ENCODE assay signal across 8 cellular contexts in genomic region chr10:84329986-84330651, GRCh38. TPM values are rescaled to one million over a fixed set of nuclear protein-coding genes. Genes with fewer than 3 reads are reported as not detected.
DNase-seq lines count a peak whose midpoint lies in the region; ATAC-seq and TF ChIP-seq lines count a peak whose summit lies in the region.

No MANE protein-coding gene starts in this region.

- WGBS in body of pancreas, 2 donors, result 83 to 92% methylated on average over 7 of the region's 7 CpGs

- peak; percentile 41 for DNase-seq in activated CD4-positive, alpha-beta T cell treated with anti-CD3 and anti-CD28 coated beads, Interleukin-2, amount 50 U/mL, for 1 hour
- no peak for DNase-seq in activated CD4-positive, alpha-beta T cell treated with anti-CD3 and anti-CD28 coated beads for 48 hours
- DNase-seq in iris pigment epithelial cell (ENCODE audit: low read depth), result peak; percentile 54
- no peak for DNase-seq in NCI-H748 treated with DMSO at 0.1 percent for 48 hours (lab: John Stamatoyannopoulos, UW)
- DNase-seq in body of pancreas, result no peak
- DNase-seq in AG20443 (ENCODE audit: low spot score), result no peak

- TF ChIP-seq CTCF in body of pancreas (IDR thresholded peaks at IDR 0.05), result no peak

- H3K27ac Mint-ChIP-seq in T-helper 1 cell treated with Interleukin-12 subunit alpha and Interleukin-12 subunit beta and Interleukin-4 antibody, amounts not matched to agents 30 μg/mL and 1 μg/mL, for 36 hours, result peak overlapping the region; percentile 94

- H3K4me1 ChIP-seq in body of pancreas, result peaks cover 22% of the 10 kb centered on the region

- H3K27me3 ChIP-seq in body of pancreas, result no peaks in the 10 kb centered on the region

- peaks cover 46% of the 10 kb centered on the region for H3K4me1 Mint-ChIP-seq in T-helper 1 cell treated with Interleukin-12 subunit alpha and Interleukin-12 subunit beta and Interleukin-4 antibody, amounts not matched to agents 30 μg/mL and 1 μg/mL, for 36 hours (ENCODE audit: low read depth)

- H3K36me3 Mint-ChIP-seq in T-helper 1 cell treated with Interleukin-12 subunit alpha and Interleukin-12 subunit beta and Interleukin-4 antibody, amounts not matched to agents 30 μg/mL and 1 μg/mL, for 36 hours (ENCODE audit: low read depth), result peaks cover 6% of the 10 kb centered on the region

- no peaks in the 10 kb centered on the region for H3K9me3 ChIP-seq in body of pancreas

- intact Hi-C loops in body of pancreas (cut with DNase I), result no loop called here

- ATAC-seq in HG02840 (IDR thresholded peaks at IDR 0.05; ENCODE audit: low FRiP score, unreplicated experiment) (peak; percentile 58), body of pancreas (no peak)

- H3K36me3 ChIP-seq in body of pancreas (replicated peaks in 1 of 2; ENCODE audit: insufficient read depth in 1 of 2, low read depth in 2 of 2), result no peaks in the 10 kb centered on the region

- H3K4me3 Mint-ChIP-seq in T-helper 1 cell treated with Interleukin-12 subunit alpha and Interleukin-12 subunit beta and Interleukin-4 antibody, amounts not matched to agents 30 μg/mL and 1 μg/mL, for 36 hours, result peak overlapping the region; percentile 88

- H3K4me3 ChIP-seq in body of pancreas, result no peak overlapping the region

- no peak overlapping the region for H3K27ac ChIP-seq in body of pancreas

- H3K9me3 Mint-ChIP-seq in T-helper 1 cell treated with Interleukin-12 subunit alpha and Interleukin-12 subunit beta and Interleukin-4 antibody, amounts not matched to agents 30 μg/mL and 1 μg/mL, for 36 hours, result no peaks in the 10 kb centered on the region

- no peak for TF ChIP-seq POLR2A in body of pancreas (IDR thresholded peaks at IDR 0.05)

- peaks cover 3% of the 10 kb centered on the region for H3K27me3 Mint-ChIP-seq in T-helper 1 cell treated with Interleukin-12 subunit alpha and Interleukin-12 subunit beta and Interleukin-4 antibody, amounts not matched to agents 30 μg/mL and 1 μg/mL, for 36 hours (ENCODE audit: low read depth)

RNA-seq across cellular contexts. Expression of gene CCSER2, which starts 1.7 kb away (rescaled TPM):
- total RNA-seq in body of pancreas, result 10 to 100 TPM; 14.5 to 20.0 TPM

Comparison
In these comparisons a context has a peak if more than half of its experiments do, and no peak if none do; other contexts are left out.
1. DNase-seq: peak in activated CD4-positive, alpha-beta T cell treated with anti-CD3 and anti-CD28 coated beads, Interleukin-2, amount 50 U/mL, for 1 hour (single experiment) and iris pigment epithelial cell (single experiment); none in activated CD4-positive, alpha-beta T cell treated with anti-CD3 and anti-CD28 coated beads for 48 hours (single experiment), NCI-H748 treated with DMSO at 0.1 percent for 48 hours (single experiment), body of pancreas (0 of 4) and AG20443 (single experiment).